ENCODE assay signal across 1 cellular context in genomic region chr1:16387201-16388185, GRCh38.
TF ChIP-seq lines count a peak whose summit lies in the region.

No MANE protein-coding gene starts in this region.

TF ChIP-seq in WTC11, 78 proteins besides CTCF, POLR2A, EP300 and RAD21 (continued from another document):
- no peak for TF ChIP-seq E2F1 (CRISPR knock-in tag; IDR thresholded peaks at IDR 0.05)
